1 cellular context compared by ENCODE assay signal in the genomic region with DNA sequence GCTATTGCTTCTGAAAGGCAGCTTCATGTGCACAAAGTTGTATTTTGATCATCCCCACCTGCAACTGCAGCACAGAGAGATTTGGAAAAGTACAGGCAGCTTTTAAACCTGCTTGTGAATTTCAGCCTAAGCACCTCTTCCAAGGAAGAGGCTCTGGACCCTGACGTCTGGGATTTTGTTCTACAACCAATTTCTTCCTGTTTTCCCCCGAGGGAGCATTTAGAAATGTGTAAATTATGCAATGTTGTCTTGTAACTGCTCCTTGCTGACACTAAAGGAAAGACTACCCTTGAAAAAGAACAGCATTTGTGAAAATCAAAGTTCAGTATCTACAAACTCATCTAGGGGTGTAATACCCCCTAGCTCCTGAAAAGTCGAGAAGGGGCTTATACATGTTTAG.
TF ChIP-seq lines count a peak whose summit lies in the region.

No MANE protein-coding gene starts in this region.

TF ChIP-seq in K562, 482 proteins besides CTCF, POLR2A, EP300 and RAD21:
- no peak for TF ChIP-seq BCL6 (CRISPR knock-in tag; IDR thresholded peaks at IDR 0.05)
- no peak for TF ChIP-seq PRPF4 (IDR thresholded peaks at IDR 0.05; ENCODE audit: insufficient read depth, low read depth, low read length, poor library complexity, severe bottlenecking)
- TF ChIP-seq ZNF146 (CRISPR knock-in tag; IDR thresholded peaks at IDR 0.05; ENCODE audit: unreplicated experiment), result no peak
- TF ChIP-seq MTA3 (IDR thresholded peaks at IDR 0.05; ENCODE audit: borderline replicate concordance), result no peak
- no peak for TF ChIP-seq ELF1 (tag; IDR thresholded peaks at IDR 0.05)
- TF ChIP-seq GABPA (tag; conservative IDR thresholded peaks at IDR 0.05; ENCODE audit: low read depth), result no peak
- no peak for TF ChIP-seq RHOXF2B (CRISPR knock-in tag; conservative IDR thresholded peaks at IDR 0.05)
- no peak for TF ChIP-seq DDX20 (tag; IDR thresholded peaks at IDR 0.05; ENCODE audit: low read depth)
- TF ChIP-seq RCOR1 (IDR thresholded peaks at IDR 0.05; ENCODE audit: borderline replicate concordance in 1 of 2, low read depth in 2 of 2, low read length in 2 of 2), result no peak
- TF ChIP-seq ZNF280B (CRISPR knock-in tag; IDR thresholded peaks at IDR 0.05), result no peak
- TF ChIP-seq RFX5 (IDR thresholded peaks at IDR 0.05; ENCODE audit: low read depth, low read length), result no peak
- TF ChIP-seq JUND (IDR thresholded peaks at IDR 0.05; ENCODE audit: borderline replicate concordance, low read depth, low read length), result no peak
- TF ChIP-seq JUND (tag; IDR thresholded peaks at IDR 0.05; ENCODE audit: borderline replicate concordance, low read depth, low read length), result no peak
- no peak for TF ChIP-seq KDM4B (IDR thresholded peaks at IDR 0.05; ENCODE audit: borderline replicate concordance in 2 of 2, low read depth in 1 of 2)
- no peak for TF ChIP-seq TCF3 (CRISPR knock-in tag; IDR thresholded peaks at IDR 0.05)
- no peak for TF ChIP-seq CLOCK (CRISPR knock-in tag; IDR thresholded peaks at IDR 0.05; ENCODE audit: borderline replicate concordance)
- TF ChIP-seq E2F8 (IDR thresholded peaks at IDR 0.05; ENCODE audit: low read depth, partially characterized antibody), result no peak
